Comparison of ENCODE assay signal across 13 cellular contexts in genomic region chr18:33918571-33918970, GRCh38.
DNase-seq lines count a peak whose midpoint lies in the region; ATAC-seq and TF ChIP-seq lines count a peak whose summit lies in the region.
"Had no signal": no experiment of that assay in that cellular context is flagged by ENCODE, and none has a peak within 500 bp of the region (broad histone marks: within the 10 kb centered on the region; RNA-seq: fewer than 3 reads in every experiment).

No MANE protein-coding gene starts in this region.

- H3K79me2 ChIP-seq in DOHH2 (ENCODE audit: control insufficient read depth, low read length), result no peaks in the 10 kb centered on the region
- H3K79me2 ChIP-seq in OCI-LY1 (ENCODE audit: insufficient read depth, low read length), result no peaks in the 10 kb centered on the region

- no peaks in the 10 kb centered on the region for H3K4me1 Mint-ChIP-seq in CD4-positive, alpha-beta memory T cell

- TF ChIP-seq CTCF in DOHH2 (IDR thresholded peaks at IDR 0.05; ENCODE audit: low read depth, low read length, poor library complexity, severe bottlenecking) (no peak), OCI-LY1 (IDR thresholded peaks at IDR 0.05; ENCODE audit: low read length) (no peak), left lung (IDR thresholded peaks at IDR 0.05) (no peak)

- no peaks in the 10 kb centered on the region for H3K36me3 ChIP-seq in BLaER1
- no peaks in the 10 kb centered on the region for H3K36me3 ChIP-seq in DOHH2 (ENCODE audit: control insufficient read depth, low read length)
- H3K36me3 ChIP-seq in OCI-LY1 (ENCODE audit: insufficient read depth, low read length), result no peaks in the 10 kb centered on the region
- no peaks in the 10 kb centered on the region for H3K36me3 ChIP-seq in CD4-positive, alpha-beta memory T cell (ENCODE audit: insufficient read depth, low read length)
- H3K36me3 ChIP-seq in left lung, result no peaks in the 10 kb centered on the region

- H3K27me3 ChIP-seq in BLaER1, result no peaks in the 10 kb centered on the region
- H3K27me3 ChIP-seq in DOHH2 (ENCODE audit: control insufficient read depth, low read length), result no peaks in the 10 kb centered on the region
- no peaks in the 10 kb centered on the region for H3K27me3 ChIP-seq in OCI-LY1 (ENCODE audit: insufficient read depth, low read length)
- H3K27me3 ChIP-seq in CD4-positive, alpha-beta memory T cell (ENCODE audit: insufficient read depth, low read length), result no peaks in the 10 kb centered on the region
- H3K27me3 ChIP-seq in left lung, result no peaks in the 10 kb centered on the region

- H3K4me2 ChIP-seq in BLaER1 (peak overlapping the region; percentile 21), DOHH2 (ENCODE audit: low read length) (peak overlapping the region; percentile 47), OCI-LY1 (ENCODE audit: low read length) (peak overlapping the region; percentile 43)

- no peak overlapping the region for H3K9ac ChIP-seq in BLaER1
- no peak overlapping the region for H3K9ac ChIP-seq in OCI-LY1 (ENCODE audit: low read length)

- peaks cover 4% of the 10 kb centered on the region; the same call in 1 of the 2 replicates for H3F3A ChIP-seq in DOHH2 (ENCODE audit: control insufficient read depth, insufficient read depth)
- H3F3A ChIP-seq in OCI-LY1 (ENCODE audit: insufficient read depth, low read length), result no peaks in the 10 kb centered on the region

- H4K20me1 ChIP-seq in BLaER1, result no peaks in the 10 kb centered on the region
- no peaks in the 10 kb centered on the region for H4K20me1 ChIP-seq in DOHH2 (ENCODE audit: control insufficient read depth, insufficient read depth, low read depth, low read length)
- no peaks in the 10 kb centered on the region for H4K20me1 ChIP-seq in OCI-LY1 (ENCODE audit: insufficient read depth, low read length)

- intact Hi-C loops in left cardiac atrium (cut with DNase I) (no loop called here), left lung (cut with DNase I) (no loop called here)
- intact Hi-C loops in CD4-positive, alpha-beta memory T cell (cut with micrococcal nuclease), result no loop called here

- H3K9me2 ChIP-seq in DOHH2 (replicated peaks; ENCODE audit: control insufficient read depth, low read length), result no peaks in the 10 kb centered on the region
- no peaks in the 10 kb centered on the region for H3K9me2 ChIP-seq in OCI-LY1 (ENCODE audit: low read depth, low read length)

- H3K9me3 Mint-ChIP-seq in CD4-positive, alpha-beta memory T cell, result peaks cover 3 to 10% (median 7%) of the 10 kb centered on the region in 8 donors

- H3K36me3 Mint-ChIP-seq in CD4-positive, alpha-beta memory T cell, result no peaks in the 10 kb centered on the region
- H3K36me3 Mint-ChIP-seq: CD8-positive, alpha-beta T cell; IgD-negative memory B cell had no signal

- no peak overlapping the region for H2AFZ ChIP-seq in OCI-LY1 (ENCODE audit: low read length)

- peak; percentile 61 for DNase-seq in SKM-1 treated with dmso at 0.1 percent for 144 hours (lab: John Stamatoyannopoulos, UW; ENCODE audit: unreplicated experiment)
- no peak for DNase-seq in left cardiac atrium
- DNase-seq in CD4-positive, alpha-beta memory T cell, result no peak
- no peak for DNase-seq in left lung
- DNase-seq: ACHN; CD8-positive, alpha-beta T cell; KG1 had no signal

- no peak overlapping the region for H3K27ac ChIP-seq in BLaER1
- peak overlapping the region; percentile 46 for H3K27ac ChIP-seq in DOHH2 (ENCODE audit: low read depth, low read length)
- H3K27ac ChIP-seq in OCI-LY1 (ENCODE audit: low read depth, low read length, poor library complexity, severe bottlenecking), result peak overlapping the region; percentile 81
- H3K27ac ChIP-seq in CD4-positive, alpha-beta memory T cell (ENCODE audit: low read depth, low read length), result no peak overlapping the region
- no peak overlapping the region for H3K27ac ChIP-seq in left lung
- H3K27ac ChIP-seq: C4-2B had no signal

- H3K27ac Mint-ChIP-seq in CD4-positive, alpha-beta memory T cell, result no peak overlapping the region
- H3K27ac Mint-ChIP-seq: CD8-positive, alpha-beta T cell; IgD-negative memory B cell had no signal

- no peak overlapping the region for H3K4me3 ChIP-seq in BLaER1
- H3K4me3 ChIP-seq in DOHH2 (ENCODE audit: low read length), result peak overlapping the region; percentile 25; the same call in 1 of the 2 replicates
- no peak overlapping the region for H3K4me3 ChIP-seq in OCI-LY1 (ENCODE audit: low read depth, low read length, poor library complexity, severe bottlenecking)
- no peak overlapping the region for H3K4me3 ChIP-seq in CD4-positive, alpha-beta memory T cell (ENCODE audit: low read length in 2 of 2)
- H3K4me3 ChIP-seq in left lung, result no peak overlapping the region

- no peak overlapping the region for H3K4me3 Mint-ChIP-seq in CD4-positive, alpha-beta memory T cell
- H3K4me3 Mint-ChIP-seq: CD8-positive, alpha-beta T cell; IgD-negative memory B cell had no signal

- no peaks in the 10 kb centered on the region for H3K27me3 Mint-ChIP-seq in CD4-positive, alpha-beta memory T cell
- H3K27me3 Mint-ChIP-seq: IgD-negative memory B cell had no signal

- POLR2A ChIA-PET in CD4-positive, alpha-beta memory T cell (lab: Charles Lee; ENCODE audit: partially characterized antibody), result no interaction called here

- CTCF ChIA-PET in CD4-positive, alpha-beta memory T cell (lab: Charles Lee; ENCODE audit: partially characterized antibody), result no interaction called here

- H3K4me1 ChIP-seq in BLaER1 (peaks cover 16% of the 10 kb centered on the region), DOHH2 (ENCODE audit: control insufficient read depth, low read length) (peaks cover 23% of the 10 kb centered on the region), OCI-LY1 (ENCODE audit: insufficient read depth, low read length, severe bottlenecking) (peaks cover 58% of the 10 kb centered on the region), left lung (no peaks in the 10 kb centered on the region)
- no peaks in the 10 kb centered on the region for H3K4me1 ChIP-seq in CD4-positive, alpha-beta memory T cell (ENCODE audit: insufficient read depth, low read length)

- H3K9me3 ChIP-seq in BLaER1 (no peaks in the 10 kb centered on the region), DOHH2 (ENCODE audit: control insufficient read depth, insufficient read depth, low read length) (no peaks in the 10 kb centered on the region), OCI-LY1 (ENCODE audit: low read length) (no peaks in the 10 kb centered on the region), left lung (no peaks in the 10 kb centered on the region)
- H3K9me3 ChIP-seq in CD4-positive, alpha-beta memory T cell (ENCODE audit: control insufficient read depth in 1 of 2, low read length in 2 of 2), result no peaks in the 10 kb centered on the region

- ATAC-seq in left cardiac atrium (no peak), left lung (no peak)
- ATAC-seq: CD8-positive, alpha-beta T cell; HCT116 had no signal

Comparison
In these comparisons a context has a peak if more than half of its experiments do, and no peak if none do; other contexts are left out.
1. H3K27ac ChIP-seq: peak in DOHH2 (single experiment) and OCI-LY1 (single experiment); none in BLaER1 (single experiment), CD4-positive, alpha-beta memory T cell (single experiment) and left lung (0 of 2).
2. Peak in every context shown above with its lines, with median percentiles within 50 percentile points of each other: H3K4me2 ChIP-seq.